Comparison of ENCODE assay signal across 8 cellular contexts in the genomic region with DNA sequence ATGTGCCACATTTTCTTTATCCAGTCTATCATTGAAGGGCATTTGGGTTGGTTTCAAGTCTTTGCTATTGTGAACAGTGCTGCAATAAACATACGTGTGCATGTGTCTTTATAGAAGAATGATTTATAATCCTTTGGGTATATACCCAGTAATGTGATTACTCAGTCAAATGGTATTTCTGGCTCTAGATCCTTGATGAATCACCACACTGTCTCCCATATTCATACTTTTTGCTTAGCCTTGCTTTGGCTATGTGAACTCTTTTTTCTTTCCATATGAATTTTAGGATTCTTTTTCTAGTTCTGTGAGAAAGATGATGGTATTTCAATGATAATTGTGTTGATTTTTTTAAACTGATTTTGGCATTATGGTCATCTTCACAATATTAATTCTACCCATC.
A peak's percentile ranks its signal among the peaks of the same experiment; 100 is the strongest.
DNase-seq lines count a peak whose midpoint lies in the region; FAIRE-seq and TF ChIP-seq lines count a peak whose summit lies in the region.
"Not testable (repeated sequence)": the region's sequence is repeated elsewhere in the genome, so short reads cannot be mapped to it uniquely, and the experiment has no call there.

No MANE protein-coding gene starts in this region.

- not testable (repeated sequence) for H3K36me3 ChIP-seq in mammary epithelial cell (ENCODE audit: insufficient read depth, low read length); keratinocyte (ENCODE audit: control insufficient read depth in 2 of 2, extremely low read depth in 1 of 2, insufficient read depth in 2 of 2, low read length in 2 of 2); skeletal muscle satellite cell (ENCODE audit: insufficient read depth, low read length)

- not testable (repeated sequence) for BruUV-seq in mammary epithelial cell (replicated peaks; lab: Mats Ljungman, UMichigan)

- H3K9ac ChIP-seq in mammary epithelial cell (ENCODE audit: insufficient read depth, low read length); keratinocyte (ENCODE audit: control insufficient read depth, extremely low read depth, insufficient read depth, low read length); skeletal muscle satellite cell (ENCODE audit: low read depth, low read length): not testable (repeated sequence)

- CTCF ChIA-PET in mammary epithelial cell (lab: Charles Lee; ENCODE audit: low non-redundant PET) = not testable (repeated sequence)

- H3K27ac ChIP-seq in mammary epithelial cell (ENCODE audit: insufficient read depth, low read depth, low read length); keratinocyte (ENCODE audit: control insufficient read depth, insufficient read depth, low read length): not testable (repeated sequence)

- FAIRE-seq in H54 (lab: Jason Lieb, UNC) = peak; percentile 41
- not testable (repeated sequence) for FAIRE-seq in keratinocyte (lab: Jason Lieb, UNC)

- WGBS in mammary epithelial cell (ENCODE audit: low coverage, missing lambda C conversion rate) = 0% methylated on average over 1 of the region's 1 CpG

- H3K4me1 ChIP-seq in mammary epithelial cell (ENCODE audit: insufficient read depth, low read length); keratinocyte (ENCODE audit: control insufficient read depth, extremely low read depth, insufficient read depth, low read length); skeletal muscle satellite cell (ENCODE audit: control insufficient read depth, insufficient read depth, low read length): not testable (repeated sequence)

- H3K4me2 ChIP-seq in mammary epithelial cell (ENCODE audit: insufficient read depth, low read depth, low read length) = peak overlapping the region; percentile 1
- not testable (repeated sequence) for H3K4me2 ChIP-seq in keratinocyte (ENCODE audit: control insufficient read depth, extremely low read depth, insufficient read depth, low read depth, low read length)
- peak overlapping the region; percentile 42 for H3K4me2 ChIP-seq in skeletal muscle satellite cell (ENCODE audit: low read length)

- dilution Hi-C loops in mammary epithelial cell (cut with HindIII; ENCODE audit: low sequenced_read_pairs) = not testable (repeated sequence)
- dilution Hi-C loops in keratinocyte (cut with MboI; ENCODE audit: extremely low pct_ligation_motif_present, low sequenced_read_pairs) = loop anchor here (25.0 kb wide), 1 partner anchor 545 kb away; no protein-coding TSS in a partner anchor

- in situ Hi-C loops in mammary epithelial cell (cut with MboI; ENCODE audit: low sequenced_read_pairs in 2 of 2) = not testable (repeated sequence)

- not testable (repeated sequence) for H3K79me2 ChIP-seq in mammary epithelial cell (ENCODE audit: insufficient read depth, low read length); keratinocyte (ENCODE audit: control insufficient read depth, insufficient read depth, low read length)

- DNase-seq in AG08395 (ENCODE audit: low spot score) = peak; percentile 2
- not testable (repeated sequence) for DNase-seq in H54 (ENCODE audit: insufficient read length, low spot score)
- peak; percentile 8 for DNase-seq in LoVo (ENCODE audit: low spot score)
- peak; percentile 10 to 33 for DNase-seq in SW 1271 (lab: John Stamatoyannopoulos, UW)
- DNase-seq in mammary epithelial cell = peak; percentile 73
- peak; percentile 77 for DNase-seq in fibroblast of peridontal ligament (ENCODE audit: extremely low read depth)
- peak; percentile 41 for DNase-seq in keratinocyte (ENCODE audit: low read depth, low spot score)

- not testable (repeated sequence) for H3K9me1 ChIP-seq in keratinocyte (ENCODE audit: control insufficient read depth, extremely low read depth, insufficient read depth, low read length)

- intact Hi-C loops in mammary epithelial cell (cut with micrococcal nuclease) = not testable (repeated sequence)

- not testable (repeated sequence) for TF ChIP-seq POLR2A in H54 (IDR thresholded peaks at IDR 0.05; ENCODE audit: low read depth, low read length)

- not testable (repeated sequence) for TF ChIP-seq CTCF in mammary epithelial cell (conservative IDR thresholded peaks at IDR 0.05 in 1 of 2, IDR thresholded peaks at IDR 0.05 in 1 of 2; ENCODE audit: extremely low read depth in 1 of 2, insufficient read depth in 1 of 2, low read depth in 1 of 2, low read length in 2 of 2); keratinocyte (optimal IDR thresholded peaks at IDR 0.05 in 1 of 3, IDR thresholded peaks at IDR 0.05 in 1 of 3, conservative IDR thresholded peaks at IDR 0.05 in 1 of 3; ENCODE audit: extremely low read depth in 1 of 3, insufficient read depth in 2 of 3, low read length in 3 of 3)

- not testable (repeated sequence) for H4K20me1 ChIP-seq in mammary epithelial cell (ENCODE audit: insufficient read depth, low read length); keratinocyte (ENCODE audit: control insufficient read depth, extremely low read depth, insufficient read depth, low read length)

- H3K4me3 ChIP-seq in mammary epithelial cell (replicated peaks in 1 of 3; ENCODE audit: insufficient read depth in 1 of 3, low read depth in 2 of 3, low read length in 3 of 3); keratinocyte (ENCODE audit: control insufficient read depth in 2 of 3, extremely low read depth in 1 of 3, insufficient read depth in 2 of 3, low read depth in 1 of 3, low read length in 3 of 3); skeletal muscle satellite cell (ENCODE audit: low read length): not testable (repeated sequence)

- H3K27me3 ChIP-seq in mammary epithelial cell (ENCODE audit: insufficient read depth, low read length); keratinocyte (ENCODE audit: control insufficient read depth, extremely low read depth, insufficient read depth, low read length); skeletal muscle satellite cell (ENCODE audit: control insufficient read depth, insufficient read depth, low read length): not testable (repeated sequence)

- not testable (repeated sequence) for H2AFZ ChIP-seq in mammary epithelial cell (ENCODE audit: low read depth, low read length); keratinocyte (ENCODE audit: control insufficient read depth, low read length)

- not testable (repeated sequence) for H3K9me3 ChIP-seq in mammary epithelial cell (replicated peaks; ENCODE audit: insufficient read depth, low read length); keratinocyte (ENCODE audit: control insufficient read depth, low read depth, low read length); skeletal muscle satellite cell (replicated peaks; ENCODE audit: low read length)
